Comparison of ENCODE assay signal across 16 cellular contexts in genomic region chr3:52200981-52201679, GRCh38. TPM values are rescaled to one million over a fixed set of nuclear protein-coding genes. Genes with fewer than 3 reads are reported as not detected.
DNase-seq lines count a peak whose midpoint lies in the region; ATAC-seq and TF ChIP-seq lines count a peak whose summit lies in the region.
"Had no signal": no experiment of that assay in that cellular context is flagged by ENCODE, and none has a peak within 500 bp of the region (broad histone marks: within the 10 kb centered on the region; RNA-seq: fewer than 3 reads in every experiment).

No MANE protein-coding gene starts in this region.

- intact Hi-C loops in activated CD8-positive, alpha-beta T cell treated with anti-CD3 and anti-CD28 coated beads for 36 hours (cut with micrococcal nuclease), result no loop called here
- intact Hi-C loops in spleen (cut with DNase I; ENCODE audit: low total_unique reads), result no loop called here

- CTCF ChIA-PET in activated CD8-positive, alpha-beta T cell treated with anti-CD3 and anti-CD28 coated beads for 36 hours (lab: Charles Lee), result interaction anchor here (0.6 to 6.6 kb wide), 7 partner anchors 14 to 139 kb away, joined by 3 to 71 read pairs (median 4); no protein-coding TSS in a partner anchor
- CTCF ChIA-PET in activated CD8-positive, alpha-beta T cell treated with anti-CD3 and anti-CD28 coated beads, Interleukin-2, amount 10 ng/mL, durations not matched to agents 7 days and 5 days (lab: Charles Lee), result interaction anchor here (1.1 to 4.5 kb wide), 8 partner anchors 8 to 200 kb away, joined by 3 to 32 read pairs (median 6); no protein-coding TSS in a partner anchor

- H3K27ac ChIP-seq in spleen, result peak overlapping the region in 7 of 8 donors; percentile 2 to 91 (median 58)
- H3K27ac ChIP-seq: psoas muscle, thoracic aorta had no signal

- POLR2A ChIA-PET in activated CD8-positive, alpha-beta T cell treated with anti-CD3 and anti-CD28 coated beads for 36 hours (lab: Charles Lee), result interaction anchor here (1.0 kb wide), 1 partner anchor 38 kb away, joined by 3 read pairs; the partner anchor contains the start of gene TWF2
- POLR2A ChIA-PET in activated CD8-positive, alpha-beta T cell treated with anti-CD3 and anti-CD28 coated beads, Interleukin-2, amount 10 ng/mL, durations not matched to agents 7 days and 5 days (lab: Charles Lee), result no interaction called here

- H3K27me3 ChIP-seq in spleen (replicated peaks in 1 of 7), result no peaks in the 10 kb centered on the region
- H3K27me3 ChIP-seq: heart left ventricle had no signal

- peaks cover 4 to 70% (median 41%) of the 10 kb centered on the region in 6 donors for H3K36me3 ChIP-seq in spleen

- H3K27ac Mint-ChIP-seq in activated CD8-positive, alpha-beta T cell treated with anti-CD3 and anti-CD28 coated beads for 36 hours, result peak overlapping the region; percentile 16
- no peak overlapping the region for H3K27ac Mint-ChIP-seq in activated CD8-positive, alpha-beta T cell treated with anti-CD3 and anti-CD28 coated beads, Interleukin-2, amount 10 ng/mL, durations not matched to agents 7 days and 5 days

- no peaks in the 10 kb centered on the region for H3K27me3 Mint-ChIP-seq in activated CD8-positive, alpha-beta T cell treated with anti-CD3 and anti-CD28 coated beads for 36 hours
- H3K27me3 Mint-ChIP-seq in activated CD8-positive, alpha-beta T cell treated with anti-CD3 and anti-CD28 coated beads, Interleukin-2, amount 10 ng/mL, durations not matched to agents 7 days and 5 days (ENCODE audit: low read depth), result no peaks in the 10 kb centered on the region
- H3K27me3 Mint-ChIP-seq: naive B cell had no signal

- no peaks in the 10 kb centered on the region for H3K9me3 ChIP-seq in spleen
- H3K9me3 ChIP-seq: heart left ventricle, psoas muscle, thoracic aorta had no signal

- peaks cover 66% of the 10 kb centered on the region for H3K4me1 Mint-ChIP-seq in activated CD8-positive, alpha-beta T cell treated with anti-CD3 and anti-CD28 coated beads for 36 hours (ENCODE audit: low read depth)
- peaks cover 76% of the 10 kb centered on the region for H3K4me1 Mint-ChIP-seq in activated CD8-positive, alpha-beta T cell treated with anti-CD3 and anti-CD28 coated beads, Interleukin-2, amount 10 ng/mL, durations not matched to agents 7 days and 5 days (ENCODE audit: low read depth)

- DNase-seq in activated CD8-positive, alpha-beta T cell treated with anti-CD3 and anti-CD28 coated beads for 36 hours, result no peak
- no peak for DNase-seq in activated CD8-positive, alpha-beta T cell treated with anti-CD3 and anti-CD28 coated beads, Interleukin-2, amount 10 ng/mL, durations not matched to agents 7 days and 5 days
- DNase-seq in NOMO-1 treated with dmso at 0.1 percent for 144 hours (lab: John Stamatoyannopoulos, UW; ENCODE audit: unreplicated experiment), result peak; percentile 26
- DNase-seq in epithelial cell of esophagus (ENCODE audit: low read depth), result peak; percentile 32
- no peak for DNase-seq in spleen
- no peak for DNase-seq in OCI-M1 (lab: John Stamatoyannopoulos, UW)
- DNase-seq in GM20000 (ENCODE audit: low spot score), result no peak
- DNase-seq: activated CD4-positive, alpha-beta T cell treated with anti-CD3 and anti-CD28 coated beads for 48 hours; activated naive CD4-positive, alpha-beta T cell treated with Interleukin-2 at 50 U/mL for 16 hours; heart left ventricle; naive B cell; NCI-H1417; NCI-H446; psoas muscle had no signal

- H3K4me3 Mint-ChIP-seq in activated CD8-positive, alpha-beta T cell treated with anti-CD3 and anti-CD28 coated beads for 36 hours, result no peak overlapping the region
- H3K4me3 Mint-ChIP-seq in activated CD8-positive, alpha-beta T cell treated with anti-CD3 and anti-CD28 coated beads, Interleukin-2, amount 10 ng/mL, durations not matched to agents 7 days and 5 days, result no peak overlapping the region

- TF ChIP-seq POLR2A in spleen (IDR thresholded peaks at IDR 0.05), result no peak

- H3K4me3 ChIP-seq in epithelial cell of esophagus (ENCODE audit: low read length) (no peak overlapping the region), spleen (no peak overlapping the region)
- H3K4me3 ChIP-seq: heart left ventricle, psoas muscle, thoracic aorta had no signal

- WGBS in spleen, 5 donors, result 65 to 85% (median 75%) methylated on average over 5 of the region's 5 CpGs

- peaks cover 41 to 82% (median 68%) of the 10 kb centered on the region in 6 donors for H3K4me1 ChIP-seq in spleen

- no peak for TF ChIP-seq CTCF in activated CD8-positive, alpha-beta T cell treated with anti-CD3 and anti-CD28 coated beads for 36 hours (IDR thresholded peaks at IDR 0.05)
- TF ChIP-seq CTCF in epithelial cell of esophagus (IDR thresholded peaks at IDR 0.05; ENCODE audit: insufficient read depth, low read depth, low read length, missing control alignments) (no peak), spleen (IDR thresholded peaks at IDR 0.05 in 8 of 11, conservative IDR thresholded peaks at IDR 0.05 in 3 of 11) (no peak), GM20000 (IDR thresholded peaks at IDR 0.05; ENCODE audit: extremely low read depth, missing control alignments) (no peak)

- peaks cover 62% of the 10 kb centered on the region for H3K36me3 Mint-ChIP-seq in activated CD8-positive, alpha-beta T cell treated with anti-CD3 and anti-CD28 coated beads for 36 hours (ENCODE audit: low read depth)
- H3K36me3 Mint-ChIP-seq in activated CD8-positive, alpha-beta T cell treated with anti-CD3 and anti-CD28 coated beads, Interleukin-2, amount 10 ng/mL, durations not matched to agents 7 days and 5 days (ENCODE audit: low read depth), result peaks cover 67% of the 10 kb centered on the region

- H3K9me3 Mint-ChIP-seq in activated CD8-positive, alpha-beta T cell treated with anti-CD3 and anti-CD28 coated beads for 36 hours, result no peaks in the 10 kb centered on the region
- H3K9me3 Mint-ChIP-seq in activated CD8-positive, alpha-beta T cell treated with anti-CD3 and anti-CD28 coated beads, Interleukin-2, amount 10 ng/mL, durations not matched to agents 7 days and 5 days (ENCODE audit: insufficient read depth), result no peaks in the 10 kb centered on the region
- H3K9me3 Mint-ChIP-seq: naive B cell had no signal

- no peak for ATAC-seq in activated CD8-positive, alpha-beta T cell treated with anti-CD3 and anti-CD28 coated beads for 36 hours
- ATAC-seq in activated CD8-positive, alpha-beta T cell treated with anti-CD3 and anti-CD28 coated beads, Interleukin-2, amount 10 ng/mL, durations not matched to agents 7 days and 5 days, result no peak
- no peak for ATAC-seq in HG03469 (IDR thresholded peaks at IDR 0.05; ENCODE audit: unreplicated experiment)
- ATAC-seq: heart left ventricle, psoas muscle had no signal

RNA-seq across cellular contexts. Expression of gene ALAS1, which starts 3.2 kb away (rescaled TPM):
- 10 to 100 TPM; 54.3 to 54.6 TPM for total RNA-seq in activated CD8-positive, alpha-beta T cell treated with anti-CD3 and anti-CD28 coated beads for 36 hours
- 10 to 100 TPM; 57.7 to 60.8 TPM for total RNA-seq in activated CD8-positive, alpha-beta T cell treated with anti-CD3 and anti-CD28 coated beads, Interleukin-2, amount 10 ng/mL, durations not matched to agents 7 days and 5 days
- 10 to 100 TPM; 25.3 to 40.8 (median 33.8) TPM for total RNA-seq in spleen
- polyA plus RNA-seq in spleen, result 10 to 100 TPM; 13.0 to 25.3 (median 15.4) TPM

RNA-seq across cellular contexts. Expression of gene TLR9, which starts 24.3 kb away (rescaled TPM):
- 1 to 10 TPM; 2.0 TPM for total RNA-seq in activated CD8-positive, alpha-beta T cell treated with anti-CD3 and anti-CD28 coated beads for 36 hours
- total RNA-seq in activated CD8-positive, alpha-beta T cell treated with anti-CD3 and anti-CD28 coated beads, Interleukin-2, amount 10 ng/mL, durations not matched to agents 7 days and 5 days, result under 1 TPM; 0.52 to 0.79 TPM
- 1 to 10 TPM; 2.3 to 7.7 (median 4.2) TPM for total RNA-seq in spleen
- polyA plus RNA-seq in spleen, result 1 to 10 TPM in 1 of 3 donors, under 1 TPM in 1, not detected in 1; 0.55 to 3.8 TPM
- total RNA-seq: thoracic aorta had no signal

RNA-seq across cellular contexts. Expression of gene TWF2, which starts 37.8 kb away (rescaled TPM):
- total RNA-seq in activated CD8-positive, alpha-beta T cell treated with anti-CD3 and anti-CD28 coated beads for 36 hours, result 100 to 1,000 TPM; 137 TPM
- 100 to 1,000 TPM; 154 to 162 TPM for total RNA-seq in activated CD8-positive, alpha-beta T cell treated with anti-CD3 and anti-CD28 coated beads, Interleukin-2, amount 10 ng/mL, durations not matched to agents 7 days and 5 days
- 100 to 1,000 TPM in 1 of 7 donors, 10 to 100 TPM in 6; 57.5 to 109 (median 68.2) TPM for total RNA-seq in spleen
- 10 to 100 TPM; 47.3 to 71.4 (median 59.8) TPM for polyA plus RNA-seq in spleen

RNA-seq across cellular contexts. Expression of gene PPM1M, which starts 44.4 kb away (rescaled TPM):
- 100 to 1,000 TPM in 1 of 2 experiments, 10 to 100 TPM in 1; 94.3 to 100 TPM for total RNA-seq in activated CD8-positive, alpha-beta T cell treated with anti-CD3 and anti-CD28 coated beads for 36 hours
- total RNA-seq in activated CD8-positive, alpha-beta T cell treated with anti-CD3 and anti-CD28 coated beads, Interleukin-2, amount 10 ng/mL, durations not matched to agents 7 days and 5 days, result 10 to 100 TPM; 90.7 to 91.9 TPM
- 10 to 100 TPM; 26.3 to 77.8 (median 55.8) TPM for total RNA-seq in spleen
- polyA plus RNA-seq in spleen, result 10 to 100 TPM; 29.2 to 37.2 (median 33.6) TPM

RNA-seq across cellular contexts. Expression of gene POC1A, which starts 46.9 kb away (rescaled TPM):
- total RNA-seq in activated CD8-positive, alpha-beta T cell treated with anti-CD3 and anti-CD28 coated beads for 36 hours, result 10 to 100 TPM; 21.2 to 23.5 TPM
- 10 to 100 TPM; 31.7 to 32.3 TPM for total RNA-seq in activated CD8-positive, alpha-beta T cell treated with anti-CD3 and anti-CD28 coated beads, Interleukin-2, amount 10 ng/mL, durations not matched to agents 7 days and 5 days
- 1 to 10 TPM; 1.6 to 4.4 (median 2.5) TPM for total RNA-seq in spleen
- 1 to 10 TPM; 2.4 to 3.2 (median 3.2) TPM for polyA plus RNA-seq in spleen

Comparison
In these comparisons a context has a peak if more than half of its experiments do, and no peak if none do; other contexts are left out.
1. DNase-seq: peak in NOMO-1 treated with dmso at 0.1 percent for 144 hours (single experiment) and epithelial cell of esophagus (single experiment); none in activated CD8-positive, alpha-beta T cell treated with anti-CD3 and anti-CD28 coated beads for 36 hours (single experiment), activated CD8-positive, alpha-beta T cell treated with anti-CD3 and anti-CD28 coated beads, Interleukin-2, amount 10 ng/mL, durations not matched to agents 7 days and 5 days (single experiment), spleen (single experiment), OCI-M1 (single experiment) and GM20000 (single experiment).